In the genomic region with DNA sequence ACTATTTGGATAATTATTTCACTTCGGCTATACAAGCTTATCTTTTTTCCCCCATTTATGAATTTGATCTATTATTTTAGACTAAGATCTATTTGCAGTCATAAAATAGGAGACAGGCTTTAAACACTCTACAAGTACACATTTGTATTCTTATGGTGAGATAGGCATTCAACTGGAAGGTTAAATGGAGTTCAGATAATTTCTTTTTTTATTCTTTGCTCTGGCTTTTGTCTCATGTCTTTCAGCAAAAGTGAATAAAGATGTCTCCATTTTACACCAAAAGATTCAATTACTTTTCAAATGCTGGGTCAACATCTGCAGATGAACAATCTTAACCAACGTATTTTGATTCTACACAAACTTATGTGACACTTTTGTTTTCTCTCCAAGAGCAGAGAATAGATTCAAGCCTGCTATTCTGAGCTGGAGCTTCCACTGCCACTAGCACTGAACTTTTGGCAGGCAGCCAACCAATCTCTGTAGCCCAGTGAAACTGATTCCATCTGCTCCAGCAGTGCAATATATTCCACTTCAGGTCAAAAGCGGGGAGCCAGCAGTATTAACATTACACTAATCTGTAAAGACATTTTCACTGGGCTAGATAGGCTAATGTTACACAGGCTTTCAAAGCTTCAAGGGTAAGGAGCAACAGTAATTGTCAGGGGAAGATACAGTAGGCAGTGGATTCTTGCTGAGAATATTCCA, we compare ENCODE assay signal across 8 cellular contexts.
A peak's percentile ranks its signal among the peaks of the same experiment; 100 is the strongest.
DNase-seq lines count a peak whose midpoint lies in the region; ATAC-seq and TF ChIP-seq lines count a peak whose summit lies in the region.

No MANE protein-coding gene starts in this region.

- H3K27ac Mint-ChIP-seq in brain, result peak overlapping the region; percentile 44 to 92 (median 89)
- peak overlapping the region; percentile 15 for H3K27ac Mint-ChIP-seq in type B pancreatic cell
- H3K27ac Mint-ChIP-seq in naive thymus-derived CD8-positive, alpha-beta T cell, result no peak overlapping the region

- no peaks in the 10 kb centered on the region for H3K9me3 Mint-ChIP-seq in brain
- H3K9me3 Mint-ChIP-seq in type B pancreatic cell, result no peaks in the 10 kb centered on the region
- H3K9me3 Mint-ChIP-seq in naive thymus-derived CD8-positive, alpha-beta T cell, result peaks cover 0 to 3% (median 0%) of the 10 kb centered on the region in 9 donors

- peaks cover 7% of the 10 kb centered on the region for H3K27me3 Mint-ChIP-seq in brain
- H3K27me3 Mint-ChIP-seq in type B pancreatic cell, result peaks cover 3% of the 10 kb centered on the region
- peaks cover 0 to 6% (median 0%) of the 10 kb centered on the region in 5 donors for H3K27me3 Mint-ChIP-seq in naive thymus-derived CD8-positive, alpha-beta T cell

- H3K4me3 Mint-ChIP-seq in brain (peak overlapping the region; percentile 33 to 59 (median 43)), type B pancreatic cell (peak overlapping the region; percentile 54)
- H3K4me3 Mint-ChIP-seq in naive thymus-derived CD8-positive, alpha-beta T cell, result no peak overlapping the region

- TF ChIP-seq CTCF in brain (conservative IDR thresholded peaks at IDR 0.05) (no peak), type B pancreatic cell (conservative IDR thresholded peaks at IDR 0.05) (no peak)

- no peaks in the 10 kb centered on the region for H3K36me3 Mint-ChIP-seq in brain
- H3K36me3 Mint-ChIP-seq in type B pancreatic cell, result no peaks in the 10 kb centered on the region
- no peaks in the 10 kb centered on the region for H3K36me3 Mint-ChIP-seq in naive thymus-derived CD8-positive, alpha-beta T cell

- POLR2A ChIA-PET in naive thymus-derived CD8-positive, alpha-beta T cell (lab: Charles Lee), result no interaction called here

- peaks cover 87% of the 10 kb centered on the region for H3K4me1 Mint-ChIP-seq in brain
- H3K4me1 Mint-ChIP-seq in type B pancreatic cell (ENCODE audit: unreplicated experiment), result peaks cover 72% of the 10 kb centered on the region
- peaks cover 0 to 6% (median 0%) of the 10 kb centered on the region in 4 donors for H3K4me1 Mint-ChIP-seq in naive thymus-derived CD8-positive, alpha-beta T cell

- ATAC-seq in HG03175 (IDR thresholded peaks at IDR 0.05; ENCODE audit: unreplicated experiment), result no peak
- ATAC-seq in naive thymus-derived CD8-positive, alpha-beta T cell, result no peak

- DNase-seq in C1 segment of cervical spinal cord (lab: John Stamatoyannopoulos, UW) (peak in 12 of 14 donors; percentile 12 to 87 (median 46)), NCI-H187 (lab: John Stamatoyannopoulos, UW) (peak; percentile 86 to 93), kidney glomerular epithelial cell (lab: John Stamatoyannopoulos, UW) (peak; percentile 5), type B pancreatic cell (ENCODE audit: extremely low spot score, unreplicated experiment) (peak; percentile 88)
- no peak for DNase-seq in activated T-cell treated with anti-CD3 and anti-CD28 coated beads, Interleukin-2, amount 50 U/mL, for 48 hours
- DNase-seq in naive thymus-derived CD8-positive, alpha-beta T cell, result no peak

Comparison
In these comparisons a context has a peak if more than half of its experiments do, and no peak if none do; other contexts are left out.
1. DNase-seq: peak in C1 segment of cervical spinal cord (12 of 14), NCI-H187 (2 of 2), kidney glomerular epithelial cell (single experiment) and type B pancreatic cell (single experiment); none in activated T-cell treated with anti-CD3 and anti-CD28 coated beads, Interleukin-2, amount 50 U/mL, for 48 hours (0 of 2) and naive thymus-derived CD8-positive, alpha-beta T cell (0 of 10).
2. H3K27ac Mint-ChIP-seq: peak in brain (5 of 5) and type B pancreatic cell (single experiment); none in naive thymus-derived CD8-positive, alpha-beta T cell (0 of 10).
3. H3K4me3 Mint-ChIP-seq: peak in brain (5 of 5) and type B pancreatic cell (single experiment); none in naive thymus-derived CD8-positive, alpha-beta T cell (0 of 10).